ENCODE assay signal across 12 cellular contexts in genomic region chr12:49269191-49269590, GRCh38. TPM values are rescaled to one million over a fixed set of nuclear protein-coding genes. Genes with fewer than 3 reads are reported as not detected.
DNase-seq lines count a peak whose midpoint lies in the region; ATAC-seq, FAIRE-seq and TF ChIP-seq lines count a peak whose summit lies in the region.
"Not testable (repeated sequence)": the region's sequence is repeated elsewhere in the genome, so short reads cannot be mapped to it uniquely, and the experiment has no call there.
"Had no signal": no experiment of that assay in that cellular context is flagged by ENCODE, and none has a peak within 500 bp of the region (broad histone marks: within the 10 kb centered on the region; RNA-seq: fewer than 3 reads in every experiment).

No MANE protein-coding gene starts in this region.

- not testable (repeated sequence) for H3K27ac ChIP-seq in K562 (ENCODE audit: extremely low read depth, low read depth, low read length)
- H3K27ac ChIP-seq in esophagus (ENCODE audit: low read depth in 2 of 2, low read length in 1 of 2) (peak overlapping the region; percentile 74 to 77), vagina (peak overlapping the region; percentile 68)

- H3K4me1 ChIP-seq in K562 (replicated peaks in 1 of 2; ENCODE audit: control insufficient read depth in 2 of 2, insufficient read depth in 2 of 2, low read length in 2 of 2), result peaks cover 13 to 14% of the 10 kb centered on the region in 2 experiments
- H3K4me1 ChIP-seq in esophagus (ENCODE audit: control insufficient read depth in 2 of 2, insufficient read depth in 2 of 2, low read length in 1 of 2), result not testable (repeated sequence)
- H3K4me1 ChIP-seq in vagina, result peaks cover 35% of the 10 kb centered on the region

- H3K9me3 Mint-ChIP-seq in CD14-positive monocyte; activated CD4-positive, alpha-beta memory T cell treated with anti-CD3 and anti-CD28 coated beads for 36 hours: not testable (repeated sequence)

- intact Hi-C loops in CD14-positive monocyte (cut with micrococcal nuclease); vagina (cut with DNase I): not testable (repeated sequence)
- intact Hi-C loops in activated CD4-positive, alpha-beta memory T cell treated with anti-CD3 and anti-CD28 coated beads for 36 hours (cut with micrococcal nuclease), result loop anchor here (5.0 to 10.0 kb wide), 2 partner anchors 252 to 476 kb away; partner anchors contain the start of genes PRKAG1 and TMBIM6
- intact Hi-C loops in K562 (cut with micrococcal nuclease), result loop anchor here (10.0 kb wide), 1 partner anchor 134 kb away; the partner anchor contains the start of gene TUBA1B

- not testable (repeated sequence) for H3K27me3 Mint-ChIP-seq in CD14-positive monocyte (ENCODE audit: low read depth in 3 of 3); activated CD4-positive, alpha-beta memory T cell treated with anti-CD3 and anti-CD28 coated beads for 36 hours

- peaks cover 37 to 51% of the 10 kb centered on the region in 2 donors for H3K36me3 Mint-ChIP-seq in CD14-positive monocyte
- H3K36me3 Mint-ChIP-seq in activated CD4-positive, alpha-beta memory T cell treated with anti-CD3 and anti-CD28 coated beads for 36 hours, result peaks cover 58% of the 10 kb centered on the region

- POLR2A ChIA-PET in activated CD4-positive, alpha-beta memory T cell treated with anti-CD3 and anti-CD28 coated beads for 36 hours (lab: Charles Lee), result interaction anchor here (0.5 to 0.7 kb wide), 2 partner anchors 8 to 340 kb away, joined by 3 to 4 read pairs; no protein-coding TSS in a partner anchor
- POLR2A ChIA-PET in K562 (lab: Yijun Ruan, JAX), result interaction anchor here (0.6 to 5.2 kb wide), 7 partner anchors 8 to 404 kb away, joined by 3 to 141 read pairs (median 6); partner anchors contain the start of genes RHEBL1 and SPATS2

- H3K27me3 ChIP-seq in K562 (ENCODE audit: control insufficient read depth in 2 of 2, insufficient read depth in 2 of 2, low read length in 2 of 2); esophagus (ENCODE audit: control insufficient read depth in 1 of 2, insufficient read depth in 2 of 2, low read length in 2 of 2); vagina: not testable (repeated sequence)

- not testable (repeated sequence) for TF ChIP-seq RAD21 in K562 (CRISPR knock-in tag; conservative IDR thresholded peaks at IDR 0.05 in 1 of 2, IDR thresholded peaks at IDR 0.05 in 1 of 2)

- peak overlapping the region in 4 of 7 donors; percentile 15 to 66 (median 56) for H3K27ac Mint-ChIP-seq in CD14-positive monocyte
- peak overlapping the region; percentile 44 for H3K27ac Mint-ChIP-seq in activated CD4-positive, alpha-beta memory T cell treated with anti-CD3 and anti-CD28 coated beads for 36 hours

- not testable (repeated sequence) for H3K9me3 ChIP-seq in K562 (replicated peaks; ENCODE audit: control insufficient read depth, insufficient read depth, low read depth, low read length); esophagus (ENCODE audit: control insufficient read depth in 2 of 2, insufficient read depth in 1 of 2, low read depth in 1 of 2, low read length in 1 of 2); vagina

- in situ Hi-C loops in K562 (cut with MboI), result not testable (repeated sequence)

- peaks cover 64% of the 10 kb centered on the region for H3K79me2 ChIP-seq in K562 (ENCODE audit: control insufficient read depth, insufficient read depth, low read length)

- not testable (repeated sequence) for H3K4me2 ChIP-seq in K562 (ENCODE audit: insufficient read depth, low read length)

- 90% methylated on average over 3 of the region's 6 CpGs for WGBS in K562 (ENCODE audit: insufficient coverage, low coverage, missing lambda C conversion rate)
- WGBS in esophagus, 2 donors, result 51 to 69% methylated on average over 4 to 6 of the region's 6 CpGs

- CTCF ChIA-PET in activated CD4-positive, alpha-beta memory T cell treated with anti-CD3 and anti-CD28 coated beads for 36 hours (lab: Charles Lee), result interaction anchor here (0.7 to 1.1 kb wide), 4 partner anchors 26 to 416 kb away, joined by 3 to 4 read pairs (median 4); partner anchors contain the start of gene PRPH
- CTCF ChIA-PET in K562 (lab: Yijun Ruan, JAX; ENCODE audit: low intra/inter-chr PET ratio), result not testable (repeated sequence)

- not testable (repeated sequence) for ATAC-seq in K562

- BruUV-seq in K562 (replicated peaks; lab: Mats Ljungman, UMichigan), result not testable (repeated sequence)

- H3K4me3 Mint-ChIP-seq in CD14-positive monocyte; activated CD4-positive, alpha-beta memory T cell treated with anti-CD3 and anti-CD28 coated beads for 36 hours: not testable (repeated sequence)

- H3K36me3 ChIP-seq in K562 (ENCODE audit: control insufficient read depth, insufficient read depth, low read length) (peaks cover 80% of the 10 kb centered on the region), esophagus (ENCODE audit: control insufficient read depth in 2 of 2, insufficient read depth in 2 of 2, low read length in 1 of 2) (peaks cover 4 to 18% of the 10 kb centered on the region in 2 donors), vagina (peaks cover 0 to 43% of the 10 kb centered on the region in 2 donors)

- TF ChIP-seq POLR2A in K562 (conservative IDR thresholded peaks at IDR 0.05), result peak; percentile 42; the same call in 1 of the 2 replicates
- not testable (repeated sequence) for TF ChIP-seq POLR2A in vagina (IDR thresholded peaks at IDR 0.05)

- not testable (repeated sequence) for H3K4me3 ChIP-seq in K562; esophagus (ENCODE audit: low read depth in 1 of 2, low read length in 2 of 2); vagina
- H3K4me3 ChIP-seq in retinal pigment epithelial cell (ENCODE audit: low read length), result peak overlapping the region; percentile 5

- not testable (repeated sequence) for TF ChIP-seq CTCF in CD14-positive monocyte (IDR thresholded peaks at IDR 0.05); K562 (IDR thresholded peaks at IDR 0.05 in 2 of 3, conservative IDR thresholded peaks at IDR 0.05 in 1 of 3; ENCODE audit: insufficient read depth in 2 of 3, low read depth in 1 of 3, low read length in 3 of 3); retinal pigment epithelial cell (conservative IDR thresholded peaks at IDR 0.05; ENCODE audit: low read depth, low read length); vagina (IDR thresholded peaks at IDR 0.05)

- H3K9me1 ChIP-seq in K562 (ENCODE audit: control insufficient read depth, insufficient read depth, low read length), result not testable (repeated sequence)

- peaks cover 32% of the 10 kb centered on the region for H3K4me1 Mint-ChIP-seq in CD14-positive monocyte
- H3K4me1 Mint-ChIP-seq in activated CD4-positive, alpha-beta memory T cell treated with anti-CD3 and anti-CD28 coated beads for 36 hours (ENCODE audit: low read depth), result peaks cover 39% of the 10 kb centered on the region

- H2AFZ ChIP-seq in K562 (ENCODE audit: low read depth, low read length), result not testable (repeated sequence)

- peaks cover 62% of the 10 kb centered on the region for H4K20me1 ChIP-seq in K562 (replicated peaks; ENCODE audit: control insufficient read depth, insufficient read depth, low read length)

- not testable (repeated sequence) for TF ChIP-seq EP300 in K562 (IDR thresholded peaks at IDR 0.05; ENCODE audit: low read length)

- not testable (repeated sequence) for DNase-seq in CD14-positive monocyte (ENCODE audit: low spot score); activated CD4-positive, alpha-beta memory T cell treated with anti-CD3 and anti-CD28 coated beads for 36 hours; K562 (ENCODE audit: extremely low read depth in 1 of 4, low spot score in 3 of 4); retinal pigment epithelial cell (ENCODE audit: low read depth); vagina (ENCODE audit: extremely low spot score in 2 of 2)
- peak; percentile 80 for DNase-seq in NCI-H226
- DNase-seq in kidney glomerular epithelial cell (lab: John Stamatoyannopoulos, UW), result peak; percentile 41

- FAIRE-seq in K562 (lab: Jason Lieb, UNC), result not testable (repeated sequence)

- H3K9ac ChIP-seq in K562 (ENCODE audit: insufficient read depth in 1 of 2, low read depth in 2 of 2, low read length in 2 of 2), result not testable (repeated sequence)

RNA-seq across cellular contexts. Expression of gene TUBA1C, which starts 4.3 kb away (rescaled TPM):
- polyA plus RNA-seq in CD14-positive monocyte, result 10 to 100 TPM; 53.7 to 61.0 TPM
- 100 to 1,000 TPM; 353 to 360 TPM for total RNA-seq in activated CD4-positive, alpha-beta memory T cell treated with anti-CD3 and anti-CD28 coated beads for 36 hours
- 176 and 423 TPM in 2 replicates for total RNA-seq in K562 (2011; cell fraction: chromatin; rRNA removed; ENCODE audit: low replicate concordance)
- total RNA-seq in K562 (2011; cell fraction: nucleolus; rRNA removed), result 383 and 414 TPM in 2 replicates
- total RNA-seq in K562 (2011; cell fraction: nucleoplasm; rRNA removed), result 358 and 385 TPM in 2 replicates
- 755 and 1,088 TPM in 2 replicates for total RNA-seq in K562 (2014; rRNA removed)
- 779 and 914 TPM in 2 replicates for total RNA-seq in K562 (2014; rRNA removed; fragmentation: Illumina TruSeq; extraction: Trizol)
- total RNA-seq in K562 (2015; rRNA removed; fragmentation: Illumina TruSeq; extraction: Trizol), result 912 and 926 TPM in 2 replicates
- 839 and 845 TPM in 2 replicates for total RNA-seq in K562 (2021)
- polyA plus RNA-seq in K562 (2011; rRNA removed), result 2,698 and 3,950 TPM in 2 replicates
- 6,167 and 6,224 TPM in 2 replicates for polyA plus RNA-seq in K562 (2011; cell fraction: cytosol; rRNA removed)
- polyA plus RNA-seq in K562 (2011; cell fraction: nucleus; rRNA removed), result 965 and 1,239 TPM in 2 replicates
- polyA plus RNA-seq in K562 (2012), result 1,132 and 1,153 TPM in 2 replicates
- 2,770 and 3,012 TPM in 2 replicates for polyA plus RNA-seq in K562 (2014; fragmentation: Illumina TruSeq; extraction: Trizol)
- polyA plus RNA-seq in K562 (2014; fragmentation: Nextera tagmentation; extraction: Ambion mirVana), result 1,000 to 10,000 TPM in 1 of 2 experiments, 100 to 1,000 TPM in 1; 776 to 1,185 TPM
- polyA plus RNA-seq in K562 (2014; rRNA removed), result 1,517 and 1,660 TPM in 2 replicates
- 2,193 and 2,971 TPM in 2 replicates for polyA minus RNA-seq in K562 (2011; rRNA and poly(A)+ RNA removed)
- 751 and 929 TPM in 2 replicates for polyA minus RNA-seq in K562 (2011; cell fraction: cytosol; rRNA and poly(A)+ RNA removed)
- 192 and 360 TPM in 2 replicates for polyA minus RNA-seq in K562 (2011; cell fraction: nucleus; rRNA and poly(A)+ RNA removed)
- 1,000 to 10,000 TPM in 1 of 2 donors, 100 to 1,000 TPM in 1; 299 to 1,124 TPM for polyA plus RNA-seq in esophagus
- total RNA-seq in vagina, result 218 TPM

RNA-seq across cellular contexts. Expression of gene PRPH, which starts 25.8 kb away (rescaled TPM):
- polyA plus RNA-seq in CD14-positive monocyte, result not detected
- total RNA-seq in activated CD4-positive, alpha-beta memory T cell treated with anti-CD3 and anti-CD28 coated beads for 36 hours, result not detected
- total RNA-seq in K562 (2011; cell fraction: chromatin; rRNA removed; ENCODE audit: low replicate concordance), result not detected in 2 replicates
- total RNA-seq in K562 (2011; cell fraction: nucleolus; rRNA removed), result 0.13 and 0.67 TPM in 2 replicates
- total RNA-seq in K562 (2011; cell fraction: nucleoplasm; rRNA removed), result 0.81 TPM in 1 of 2 replicates, not detected in the other
- total RNA-seq in K562 (2014; rRNA removed), result 0.27 and 1.3 TPM in 2 replicates
- 0.36 and 0.51 TPM in 2 replicates for total RNA-seq in K562 (2014; rRNA removed; fragmentation: Illumina TruSeq; extraction: Trizol)
- 0.41 TPM in 1 of 2 replicates, not detected in the other for total RNA-seq in K562 (2015; rRNA removed; fragmentation: Illumina TruSeq; extraction: Trizol)
- total RNA-seq in K562 (2021), result 0.81 and 1.6 TPM in 2 replicates
- 0.71 and 1.4 TPM in 2 replicates for polyA plus RNA-seq in K562 (2011; rRNA removed)
- 1.2 and 2.7 TPM in 2 replicates for polyA plus RNA-seq in K562 (2011; cell fraction: cytosol; rRNA removed)
- polyA plus RNA-seq in K562 (2011; cell fraction: nucleus; rRNA removed), result 0.65 and 1.4 TPM in 2 replicates
- 1.1 and 4.3 TPM in 2 replicates for polyA plus RNA-seq in K562 (2012)
- 0.97 and 1.3 TPM in 2 replicates for polyA plus RNA-seq in K562 (2014; fragmentation: Illumina TruSeq; extraction: Trizol)
- polyA plus RNA-seq in K562 (2014; fragmentation: Nextera tagmentation; extraction: Ambion mirVana), result 1 to 10 TPM; 1.8 to 1.9 TPM
- polyA plus RNA-seq in K562 (2014; rRNA removed), result 1.3 TPM in 2 replicates
- 0.84 TPM in 1 of 2 replicates, not detected in the other for polyA minus RNA-seq in K562 (2011; rRNA and poly(A)+ RNA removed)
- not detected in 2 replicates for polyA minus RNA-seq in K562 (2011; cell fraction: cytosol; rRNA and poly(A)+ RNA removed)
- polyA minus RNA-seq in K562 (2011; cell fraction: nucleus; rRNA and poly(A)+ RNA removed), result not detected in 2 replicates
- under 1 TPM; 0.28 to 0.45 TPM for polyA plus RNA-seq in esophagus
- 17.2 TPM for total RNA-seq in vagina
- total RNA-seq: activated naive CD4-positive, alpha-beta T cell treated with anti-CD3 and anti-CD28 coated beads for 36 hours; glomerular endothelial cell; psoas muscle; SK-MEL-5 had no signal

RNA-seq across cellular contexts. Expression of gene TROAP, which starts 53.9 kb away (rescaled TPM):
- polyA plus RNA-seq in CD14-positive monocyte (not detected), K562 (2011; rRNA removed) (46.4 and 61.0 TPM in 2 replicates), K562 (2014; fragmentation: Illumina TruSeq; extraction: Trizol) (171 and 183 TPM in 2 replicates), K562 (2014; fragmentation: Nextera tagmentation; extraction: Ambion mirVana) (10 to 100 TPM; 52.1 to 53.7 TPM), K562 (2014; rRNA removed) (101 and 112 TPM in 2 replicates), esophagus (10 to 100 TPM; 14.0 to 23.6 TPM)
- 10 to 100 TPM; 57.7 to 64.9 TPM for total RNA-seq in activated CD4-positive, alpha-beta memory T cell treated with anti-CD3 and anti-CD28 coated beads for 36 hours
- 116 and 289 TPM in 2 replicates for total RNA-seq in K562 (2011; cell fraction: chromatin; rRNA removed; ENCODE audit: low replicate concordance)
- 173 and 178 TPM in 2 replicates for total RNA-seq in K562 (2011; cell fraction: nucleolus; rRNA removed)
- total RNA-seq in K562 (2011; cell fraction: nucleoplasm; rRNA removed), result 141 and 151 TPM in 2 replicates
- total RNA-seq in K562 (2014; rRNA removed) (60.4 and 60.8 TPM in 2 replicates), K562 (2014; rRNA removed; fragmentation: Illumina TruSeq; extraction: Trizol) (39.0 and 56.5 TPM in 2 replicates), K562 (2015; rRNA removed; fragmentation: Illumina TruSeq; extraction: Trizol) (59.2 and 59.8 TPM in 2 replicates), K562 (2021) (72.9 and 83.0 TPM in 2 replicates), vagina (4.9 TPM)
- polyA plus RNA-seq in K562 (2011; cell fraction: cytosol; rRNA removed), result 34.7 and 45.0 TPM in 2 replicates
- polyA plus RNA-seq in K562 (2011; cell fraction: nucleus; rRNA removed), result 167 and 238 TPM in 2 replicates
- 67.5 and 72.2 TPM in 2 replicates for polyA plus RNA-seq in K562 (2012)
- polyA minus RNA-seq in K562 (2011; rRNA and poly(A)+ RNA removed), result 26.0 and 27.1 TPM in 2 replicates
- polyA minus RNA-seq in K562 (2011; cell fraction: cytosol; rRNA and poly(A)+ RNA removed), result 28.1 and 36.8 TPM in 2 replicates
- 70.8 and 123 TPM in 2 replicates for polyA minus RNA-seq in K562 (2011; cell fraction: nucleus; rRNA and poly(A)+ RNA removed)
